21 cellular contexts compared by ENCODE assay signal in genomic region chr18:78816916-78817315, GRCh38.
"Had no signal": no experiment of that assay in that cellular context is flagged by ENCODE, and none has a peak within 500 bp of the region (broad histone marks: within the 10 kb centered on the region; RNA-seq: fewer than 3 reads in every experiment).

No MANE protein-coding gene starts in this region.

- H3K27ac ChIP-seq: coronary artery, dorsolateral prefrontal cortex, esophagus muscularis mucosa, foreskin keratinocyte, gastroesophageal sphincter, heart left ventricle, hepatocyte, lower lobe of right lung had no signal

- H3K36me3 ChIP-seq: esophagus muscularis mucosa, gastroesophageal sphincter, heart left ventricle, lower lobe of right lung had no signal

- H3K4me3 ChIP-seq: coronary artery, dorsolateral prefrontal cortex, esophagus muscularis mucosa, gastroesophageal sphincter, hepatocyte, lower lobe of right lung had no signal

- ATAC-seq: foreskin keratinocyte, gastroesophageal sphincter, heart left ventricle, left colon, left lobe of liver, left ventricle myocardium superior, lower lobe of right lung had no signal

- H3K9me3 ChIP-seq: esophagus muscularis mucosa, gastroesophageal sphincter, heart left ventricle, lower lobe of right lung had no signal

- H3K4me1 ChIP-seq: esophagus muscularis mucosa, foreskin keratinocyte, gastroesophageal sphincter, heart left ventricle, lower lobe of right lung had no signal

- H3K27me3 ChIP-seq: foreskin keratinocyte had no signal

- DNase-seq: dermis blood vessel endothelial cell; dorsolateral prefrontal cortex; effector CD4-positive, alpha-beta T cell; effector memory CD4-positive, alpha-beta T cell; foreskin keratinocyte; heart left ventricle; hypothalamus; immature natural killer cell; islet precursor cell; kidney; kidney glomerular epithelial cell; left colon; left ventricle myocardium superior; lower lobe of right lung; mesenchymal stem cell; midbrain had no signal

- H3K4me2 ChIP-seq: hepatocyte had no signal
